Comparison of ENCODE assay signal across 21 cellular contexts in genomic region chr12:3976351-3976938, GRCh38.
DNase-seq lines count a peak whose midpoint lies in the region; ATAC-seq and TF ChIP-seq lines count a peak whose summit lies in the region.
"Had no signal": no experiment of that assay in that cellular context is flagged by ENCODE, and none has a peak within 500 bp of the region (broad histone marks: within the 10 kb centered on the region; RNA-seq: fewer than 3 reads in every experiment).

No MANE protein-coding gene starts in this region.

- H2BK12ac ChIP-seq in H9 (ENCODE audit: insufficient read length, low read depth, low read length): no peak overlapping the region

- no peaks in the 10 kb centered on the region for H3K27me3 ChIP-seq in H9 (ENCODE audit: insufficient read depth, low read length)
- H3K27me3 ChIP-seq in tibial nerve: no peaks in the 10 kb centered on the region
- H3K27me3 ChIP-seq: breast epithelium, colonic mucosa, transverse colon had no signal

- H3K9me3 ChIP-seq in H9 (ENCODE audit: control insufficient read depth, low read depth, low read length): no peaks in the 10 kb centered on the region
- no peaks in the 10 kb centered on the region for H3K9me3 ChIP-seq in tibial nerve
- H3K9me3 ChIP-seq: A549, breast epithelium, colonic mucosa, mucosa of descending colon, transverse colon had no signal

- no peak overlapping the region for H3K4ac ChIP-seq in H9 (ENCODE audit: low read depth, low read length)

- H3K18ac ChIP-seq in H9 (ENCODE audit: insufficient read length, low read depth, low read length): no peak overlapping the region

- intact Hi-C loops in activated CD4-positive, alpha-beta T cell treated with anti-CD3 and anti-CD28 coated beads, Interleukin-2, amount 10 ng/mL, durations not matched to agents 24 days and 14 days (cut with micrococcal nuclease): loop anchor here (1.0 to 10.0 kb wide), 2 partner anchors 168 to 297 kb away; partner anchors contain the start of gene CCND2
- intact Hi-C loops in activated T-helper 2 cell treated with anti-CD3 and anti-CD28 coated beads, Interferon-gamma antibody, Interleukin-2, Interleukin-4, amounts not matched to agents 10 μg/mL and 5 μg/mL and 100 μg/mL, durations not matched to agents 14 hours and 24 hours and 36 hours (cut with micrococcal nuclease): loop anchor here (1.0 kb wide), 6 partner anchors 13 to 562 kb away; partner anchors contain the start of genes PARP11 and RAD51AP1

- H2BK20ac ChIP-seq in H9 (ENCODE audit: low read depth, low read length, poor library complexity, severe bottlenecking): no peak overlapping the region

- H3K27ac ChIP-seq in H9 (ENCODE audit: insufficient read length, low read depth, low read length) (no peak overlapping the region), tibial nerve (no peak overlapping the region)
- H3K27ac ChIP-seq: A549, breast epithelium, colonic mucosa, transverse colon had no signal

- H3K23ac ChIP-seq in H9 (ENCODE audit: insufficient read length, low read depth, low read length): no peak overlapping the region

- no peak overlapping the region for H2BK120ac ChIP-seq in H9 (ENCODE audit: low read depth, low read length, poor library complexity, severe bottlenecking)

- no peak overlapping the region for H3K9ac ChIP-seq in H9 (ENCODE audit: extremely low read depth, insufficient read length, low read length)

- H4K20me1 ChIP-seq in H9 (ENCODE audit: control insufficient read depth, insufficient read depth, insufficient read length): no peaks in the 10 kb centered on the region

- TF ChIP-seq CTCF in H9 (conservative IDR thresholded peaks at IDR 0.05) (no peak), WTC11 (IDR thresholded peaks at IDR 0.05) (no peak), omental fat pad (IDR thresholded peaks at IDR 0.05) (no peak), tibial nerve (IDR thresholded peaks at IDR 0.05) (no peak)

- H3K36me3 ChIP-seq in tibial nerve: no peaks in the 10 kb centered on the region
- H3K36me3 ChIP-seq: breast epithelium, colonic mucosa, transverse colon had no signal

- H3K23me2 ChIP-seq in H9 (ENCODE audit: insufficient read length, low read depth, low read length, poor library complexity, severe bottlenecking): no peaks in the 10 kb centered on the region

- no peak overlapping the region for H2AFZ ChIP-seq in H9 (ENCODE audit: low read length)

- no CpG with 5 or more reads among the region's 5 CpGs for WGBS in H9 (ENCODE audit: extremely low coverage, insufficient read length, low lambda C conversion rate)
- 46 to 61% methylated on average over 5 of the region's 5 CpGs for WGBS in tibial nerve, 2 donors

- TF ChIP-seq EP300 in tibial nerve (IDR thresholded peaks at IDR 0.05): no peak

- H3K56ac ChIP-seq in H9 (ENCODE audit: insufficient read length, low read depth, low read length): no peak overlapping the region

- H3K79me1 ChIP-seq in H9 (ENCODE audit: insufficient read depth, low read depth, low read length, poor library complexity, severe bottlenecking): no peaks in the 10 kb centered on the region

- no peak overlapping the region for H2BK5ac ChIP-seq in H9 (ENCODE audit: insufficient read length, low read length)

- no peak for DNase-seq in activated CD4-positive, alpha-beta T cell treated with anti-CD3 and anti-CD28 coated beads, Interleukin-2, amount 10 ng/mL, durations not matched to agents 24 days and 14 days
- DNase-seq in activated CD4-positive, alpha-beta T cell treated with anti-CD3 and anti-CD28 coated beads for 1 hour: no peak
- DNase-seq in H9: peak; percentile 8
- no peak for DNase-seq in activated T-helper 2 cell treated with anti-CD3 and anti-CD28 coated beads, Interferon-gamma antibody, Interleukin-2, Interleukin-4, amounts not matched to agents 10 μg/mL and 5 μg/mL and 100 μg/mL, durations not matched to agents 14 hours and 24 hours and 36 hours (ENCODE audit: low spot score)
- DNase-seq in stimulated activated effector memory CD8-positive, alpha-beta T cell treated with anti-CD3 and anti-CD28 coated beads, Interleukin-12 subunit alpha, Interleukin-12 subunit beta, amount 100 ng/mL, for 72 hours (ENCODE audit: low spot score in 2 of 2): no peak
- DNase-seq in WTC11 (ENCODE audit: low spot score): no peak
- no peak for DNase-seq in omental fat pad (ENCODE audit: low spot score)
- DNase-seq in tibial nerve (ENCODE audit: low spot score in 2 of 2): no peak
- DNase-seq: activated B cell treated with CpG ODN at 0.5 μM for 24 hours; colonic mucosa; KG1; mucosa of descending colon; NCI-H2171; NCI-H526 treated with DMSO at 0.1 percent for 48 hours; stimulated activated naive CD4-positive, alpha-beta T cell treated with Interleukin-2 at 50 U/mL for 16 hours; T-helper 9 cell; transverse colon had no signal

- H3K4me1 Mint-ChIP-seq in activated CD4-positive, alpha-beta T cell treated with anti-CD3 and anti-CD28 coated beads, Interleukin-2, amount 10 ng/mL, durations not matched to agents 24 days and 14 days: peaks cover 58% of the 10 kb centered on the region
- H3K4me1 Mint-ChIP-seq in H9 (peaks cover 3% of the 10 kb centered on the region in 2 experiments; a peak in 3 of 4 replicates), WTC11 (peaks cover 7% of the 10 kb centered on the region)
- H3K4me1 Mint-ChIP-seq in activated T-helper 2 cell treated with anti-CD3 and anti-CD28 coated beads, Interferon-gamma antibody, Interleukin-2, Interleukin-4, amounts not matched to agents 10 μg/mL and 5 μg/mL and 100 μg/mL, durations not matched to agents 14 hours and 24 hours and 36 hours (ENCODE audit: low read depth): peaks cover 76% of the 10 kb centered on the region
- H3K4me1 Mint-ChIP-seq in stimulated activated effector memory CD8-positive, alpha-beta T cell treated with anti-CD3 and anti-CD28 coated beads, Interleukin-12 subunit alpha, Interleukin-12 subunit beta, amount 100 ng/mL, for 72 hours: peaks cover 31% of the 10 kb centered on the region
- H3K4me1 Mint-ChIP-seq: neural crest cell had no signal

- no peak overlapping the region for H4K91ac ChIP-seq in H9 (ENCODE audit: insufficient read length, low read depth, low read length)

- no peak overlapping the region for H3K14ac ChIP-seq in H9 (ENCODE audit: insufficient read depth, low read length)

- no peak overlapping the region for H2BK15ac ChIP-seq in H9 (ENCODE audit: low read depth, low read length)

- no peak for TF ChIP-seq POLR2A in tibial nerve (IDR thresholded peaks at IDR 0.05)

- CTCF ChIA-PET in WTC11 (lab: Charles Lee): interaction anchor here (1.4 kb wide), 1 partner anchor 62 kb away, joined by 4 read pairs; no protein-coding TSS in a partner anchor

- H3K27me3 Mint-ChIP-seq in activated CD4-positive, alpha-beta T cell treated with anti-CD3 and anti-CD28 coated beads, Interleukin-2, amount 10 ng/mL, durations not matched to agents 24 days and 14 days: no peaks in the 10 kb centered on the region
- H3K27me3 Mint-ChIP-seq in H9 (ENCODE audit: low read depth) (peaks cover 3% of the 10 kb centered on the region), WTC11 (ENCODE audit: low read depth) (peaks cover 3% of the 10 kb centered on the region; the same call in 1 of the 2 replicates)
- H3K27me3 Mint-ChIP-seq in activated T-helper 2 cell treated with anti-CD3 and anti-CD28 coated beads, Interferon-gamma antibody, Interleukin-2, Interleukin-4, amounts not matched to agents 10 μg/mL and 5 μg/mL and 100 μg/mL, durations not matched to agents 14 hours and 24 hours and 36 hours (ENCODE audit: low read depth): no peaks in the 10 kb centered on the region
- H3K27me3 Mint-ChIP-seq: activated B cell treated with CpG ODN at 0.5 μM for 24 hours had no signal

- no peaks in the 10 kb centered on the region for H3K9me3 Mint-ChIP-seq in activated CD4-positive, alpha-beta T cell treated with anti-CD3 and anti-CD28 coated beads, Interleukin-2, amount 10 ng/mL, durations not matched to agents 24 days and 14 days
- peaks cover 0 to 14% of the 10 kb centered on the region in 2 experiments; a peak in 3 of 5 replicates for H3K9me3 Mint-ChIP-seq in H9
- peaks cover 12% of the 10 kb centered on the region for H3K9me3 Mint-ChIP-seq in activated T-helper 2 cell treated with anti-CD3 and anti-CD28 coated beads, Interferon-gamma antibody, Interleukin-2, Interleukin-4, amounts not matched to agents 10 μg/mL and 5 μg/mL and 100 μg/mL, durations not matched to agents 14 hours and 24 hours and 36 hours
- H3K9me3 Mint-ChIP-seq in stimulated activated effector memory CD8-positive, alpha-beta T cell treated with anti-CD3 and anti-CD28 coated beads, Interleukin-12 subunit alpha, Interleukin-12 subunit beta, amount 100 ng/mL, for 72 hours: peaks cover 4% of the 10 kb centered on the region
- H3K9me3 Mint-ChIP-seq in WTC11: peaks cover 12% of the 10 kb centered on the region

- H3K36me3 Mint-ChIP-seq in activated CD4-positive, alpha-beta T cell treated with anti-CD3 and anti-CD28 coated beads, Interleukin-2, amount 10 ng/mL, durations not matched to agents 24 days and 14 days (ENCODE audit: low read depth): peaks cover 2% of the 10 kb centered on the region
- H3K36me3 Mint-ChIP-seq in H9 (ENCODE audit: insufficient read depth in 1 of 3, low read depth in 3 of 3) (peaks cover 0 to 11% (median 0%) of the 10 kb centered on the region in 3 experiments; a peak in 2 of 7 replicates), WTC11 (peaks cover 3% of the 10 kb centered on the region; the same call in 1 of the 2 replicates)
- no peaks in the 10 kb centered on the region for H3K36me3 Mint-ChIP-seq in activated T-helper 2 cell treated with anti-CD3 and anti-CD28 coated beads, Interferon-gamma antibody, Interleukin-2, Interleukin-4, amounts not matched to agents 10 μg/mL and 5 μg/mL and 100 μg/mL, durations not matched to agents 14 hours and 24 hours and 36 hours (ENCODE audit: low read depth)
- H3K36me3 Mint-ChIP-seq in stimulated activated effector memory CD8-positive, alpha-beta T cell treated with anti-CD3 and anti-CD28 coated beads, Interleukin-12 subunit alpha, Interleukin-12 subunit beta, amount 100 ng/mL, for 72 hours: no peaks in the 10 kb centered on the region

- no peak overlapping the region for H4K5ac ChIP-seq in H9 (ENCODE audit: insufficient read length, low read depth, low read length)

- H3K79me2 ChIP-seq in H9 (ENCODE audit: insufficient read depth, low read length): no peaks in the 10 kb centered on the region

- no peaks in the 10 kb centered on the region for H3K4me1 ChIP-seq in H9 (ENCODE audit: insufficient read depth, low read length)
- H3K4me1 ChIP-seq in tibial nerve: no peaks in the 10 kb centered on the region
- H3K4me1 ChIP-seq: A549, breast epithelium, colonic mucosa, transverse colon had no signal

- no peak overlapping the region for H2AK5ac ChIP-seq in H9 (ENCODE audit: insufficient read length, low read length)

- ATAC-seq in stimulated activated effector memory CD8-positive, alpha-beta T cell treated with anti-CD3 and anti-CD28 coated beads, Interleukin-12 subunit alpha, Interleukin-12 subunit beta, amount 100 ng/mL, for 72 hours: peak; percentile 83
- ATAC-seq in WTC11 (no peak), omental fat pad (ENCODE audit: low FRiP score) (no peak)
- ATAC-seq: A549, mucosa of descending colon had no signal

- H3K4me3 Mint-ChIP-seq in activated CD4-positive, alpha-beta T cell treated with anti-CD3 and anti-CD28 coated beads, Interleukin-2, amount 10 ng/mL, durations not matched to agents 24 days and 14 days: peak overlapping the region; percentile 29
- no peak overlapping the region for H3K4me3 Mint-ChIP-seq in H9
- H3K4me3 Mint-ChIP-seq in activated T-helper 2 cell treated with anti-CD3 and anti-CD28 coated beads, Interferon-gamma antibody, Interleukin-2, Interleukin-4, amounts not matched to agents 10 μg/mL and 5 μg/mL and 100 μg/mL, durations not matched to agents 14 hours and 24 hours and 36 hours (ENCODE audit: low read depth): peak overlapping the region; percentile 24
- no peak overlapping the region for H3K4me3 Mint-ChIP-seq in stimulated activated effector memory CD8-positive, alpha-beta T cell treated with anti-CD3 and anti-CD28 coated beads, Interleukin-12 subunit alpha, Interleukin-12 subunit beta, amount 100 ng/mL, for 72 hours
- H3K4me3 Mint-ChIP-seq in WTC11: no peak overlapping the region
- H3K4me3 Mint-ChIP-seq: activated B cell treated with CpG ODN at 0.5 μM for 24 hours, B cell, neural crest cell had no signal

- POLR2A ChIA-PET in WTC11 (lab: Charles Lee): no interaction called here

- no peak overlapping the region for H4K8ac ChIP-seq in H9 (replicated peaks; ENCODE audit: insufficient read length, low read depth, low read length)

- H3K4me3 ChIP-seq in tibial nerve: no peak overlapping the region
- H3K4me3 ChIP-seq: A549, breast epithelium, colonic mucosa, mucosa of descending colon, transverse colon had no signal

- H3K27ac Mint-ChIP-seq in activated CD4-positive, alpha-beta T cell treated with anti-CD3 and anti-CD28 coated beads, Interleukin-2, amount 10 ng/mL, durations not matched to agents 24 days and 14 days: peak overlapping the region; percentile 49
- H3K27ac Mint-ChIP-seq in H9 (no peak overlapping the region), WTC11 (no peak overlapping the region)
- H3K27ac Mint-ChIP-seq in activated T-helper 2 cell treated with anti-CD3 and anti-CD28 coated beads, Interferon-gamma antibody, Interleukin-2, Interleukin-4, amounts not matched to agents 10 μg/mL and 5 μg/mL and 100 μg/mL, durations not matched to agents 14 hours and 24 hours and 36 hours: peak overlapping the region; percentile 88
- H3K27ac Mint-ChIP-seq in stimulated activated effector memory CD8-positive, alpha-beta T cell treated with anti-CD3 and anti-CD28 coated beads, Interleukin-12 subunit alpha, Interleukin-12 subunit beta, amount 100 ng/mL, for 72 hours: no peak overlapping the region
- H3K27ac Mint-ChIP-seq: activated B cell treated with CpG ODN at 0.5 μM for 24 hours, B cell had no signal

- H3K4me2 ChIP-seq in H9 (ENCODE audit: insufficient read depth, insufficient read length, low read length): no peak overlapping the region
- H3K4me2 ChIP-seq: A549 had no signal

- no peak overlapping the region for H3T11ph ChIP-seq in H9 (ENCODE audit: low read length)

Comparison
In these comparisons a context has a peak if more than half of its experiments do, and no peak if none do; other contexts are left out.
1. H3K27ac Mint-ChIP-seq: peak in activated CD4-positive, alpha-beta T cell treated with anti-CD3 and anti-CD28 coated beads, Interleukin-2, amount 10 ng/mL, durations not matched to agents 24 days and 14 days (single experiment) and activated T-helper 2 cell treated with anti-CD3 and anti-CD28 coated beads, Interferon-gamma antibody, Interleukin-2, Interleukin-4, amounts not matched to agents 10 μg/mL and 5 μg/mL and 100 μg/mL, durations not matched to agents 14 hours and 24 hours and 36 hours (single experiment); none in H9 (0 of 3), stimulated activated effector memory CD8-positive, alpha-beta T cell treated with anti-CD3 and anti-CD28 coated beads, Interleukin-12 subunit alpha, Interleukin-12 subunit beta, amount 100 ng/mL, for 72 hours (single experiment) and WTC11 (single experiment).
2. H3K4me3 Mint-ChIP-seq: peak in activated CD4-positive, alpha-beta T cell treated with anti-CD3 and anti-CD28 coated beads, Interleukin-2, amount 10 ng/mL, durations not matched to agents 24 days and 14 days (single experiment) and activated T-helper 2 cell treated with anti-CD3 and anti-CD28 coated beads, Interferon-gamma antibody, Interleukin-2, Interleukin-4, amounts not matched to agents 10 μg/mL and 5 μg/mL and 100 μg/mL, durations not matched to agents 14 hours and 24 hours and 36 hours (single experiment); none in H9 (0 of 2), stimulated activated effector memory CD8-positive, alpha-beta T cell treated with anti-CD3 and anti-CD28 coated beads, Interleukin-12 subunit alpha, Interleukin-12 subunit beta, amount 100 ng/mL, for 72 hours (single experiment) and WTC11 (single experiment).